Comparison of ENCODE assay signal across 10 cellular contexts in the genomic region with DNA sequence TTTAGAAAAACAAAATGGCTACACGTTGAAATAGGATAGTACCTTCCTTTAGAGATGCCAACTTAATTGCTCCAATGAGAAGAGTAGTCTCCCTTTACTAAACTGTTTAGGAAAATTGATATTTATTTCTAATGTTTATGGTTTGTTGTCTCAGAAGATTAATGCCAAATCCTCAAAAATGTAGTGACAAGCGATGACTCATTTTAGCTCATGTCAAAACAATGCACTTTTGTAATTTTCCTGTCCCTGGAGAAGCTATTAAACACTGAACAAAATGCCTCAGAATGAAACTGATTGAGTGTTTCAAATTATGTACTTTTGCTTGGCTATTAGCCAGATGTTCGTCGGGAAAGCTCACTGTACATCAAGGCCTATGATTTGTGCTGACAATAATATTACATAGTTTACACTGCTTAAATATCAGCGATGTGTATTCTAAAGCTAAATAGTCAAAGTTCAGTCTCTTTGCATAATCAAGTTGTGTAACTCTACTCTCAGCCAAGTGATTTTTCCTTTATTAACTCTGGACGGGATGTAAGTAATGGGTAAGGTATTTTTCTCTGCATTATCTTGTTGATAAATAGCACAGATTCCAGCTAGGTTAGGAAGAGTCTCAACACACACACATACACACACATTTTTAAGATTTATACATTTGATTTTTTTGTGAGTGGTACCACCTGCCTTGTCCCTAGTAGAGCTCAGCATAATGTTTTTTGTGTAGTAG.
DNase-seq lines count a peak whose midpoint lies in the region; ATAC-seq and TF ChIP-seq lines count a peak whose summit lies in the region.
"Had no signal": no experiment of that assay in that cellular context is flagged by ENCODE, and none has a peak within 500 bp of the region (broad histone marks: within the 10 kb centered on the region; RNA-seq: fewer than 3 reads in every experiment).

No MANE protein-coding gene starts in this region.

- no peak overlapping the region for H3K4me3 Mint-ChIP-seq in activated CD8-positive, alpha-beta memory T cell treated with anti-CD3 and anti-CD28 coated beads, Interleukin-2, amount 10 ng/mL, durations not matched to agents 7 days and 5 days
- H3K4me3 Mint-ChIP-seq: central memory CD8-positive, alpha-beta T cell had no signal

- peaks cover under 1% of the 10 kb centered on the region for H3K36me3 Mint-ChIP-seq in activated CD8-positive, alpha-beta memory T cell treated with anti-CD3 and anti-CD28 coated beads, Interleukin-2, amount 10 ng/mL, durations not matched to agents 7 days and 5 days

- TF ChIP-seq CTCF in choroid plexus epithelial cell (conservative IDR thresholded peaks at IDR 0.05; ENCODE audit: low read depth, low read length): no peak
- TF ChIP-seq CTCF in mucosa of descending colon (IDR thresholded peaks at IDR 0.05): no peak

- H3K27me3 Mint-ChIP-seq in activated CD8-positive, alpha-beta memory T cell treated with anti-CD3 and anti-CD28 coated beads, Interleukin-2, amount 10 ng/mL, durations not matched to agents 7 days and 5 days: no peaks in the 10 kb centered on the region
- H3K27me3 Mint-ChIP-seq: central memory CD8-positive, alpha-beta T cell had no signal

- ATAC-seq in mucosa of descending colon: peak; percentile 13
- ATAC-seq in activated CD8-positive, alpha-beta memory T cell treated with anti-CD3 and anti-CD28 coated beads, Interleukin-2, amount 10 ng/mL, durations not matched to agents 7 days and 5 days: no peak

- H3K79me1 ChIP-seq in neuronal stem cell (ENCODE audit: low read depth, low read length): no peaks in the 10 kb centered on the region

- H3K23ac ChIP-seq in neuronal stem cell (ENCODE audit: low read depth, low read length, poor library complexity): no peak overlapping the region

- H3K9ac ChIP-seq in neuronal stem cell (ENCODE audit: low read depth, low read length, poor library complexity): no peak overlapping the region

- no peak overlapping the region for H3K4me3 ChIP-seq in choroid plexus epithelial cell (ENCODE audit: low read depth, low read length)
- H3K4me3 ChIP-seq in mucosa of descending colon: no peak overlapping the region
- H3K4me3 ChIP-seq in neuronal stem cell (ENCODE audit: low read length in 2 of 2): no peak overlapping the region

- no peak overlapping the region for H2AK5ac ChIP-seq in neuronal stem cell (ENCODE audit: low read depth, low read length)

- H3K27ac Mint-ChIP-seq in activated CD8-positive, alpha-beta memory T cell treated with anti-CD3 and anti-CD28 coated beads, Interleukin-2, amount 10 ng/mL, durations not matched to agents 7 days and 5 days: no peak overlapping the region

- no peak overlapping the region for H3K4ac ChIP-seq in neuronal stem cell (ENCODE audit: low read length)

- no peak overlapping the region for H2BK120ac ChIP-seq in neuronal stem cell (ENCODE audit: low read depth, low read length)

- no peaks in the 10 kb centered on the region for H3K9me3 ChIP-seq in mucosa of descending colon
- no peaks in the 10 kb centered on the region for H3K9me3 ChIP-seq in neuronal stem cell (replicated peaks in 1 of 2; ENCODE audit: control insufficient read depth in 2 of 2, insufficient read depth in 1 of 2, low read depth in 1 of 2, low read length in 2 of 2)

- no peaks in the 10 kb centered on the region for H3K36me3 ChIP-seq in mucosa of descending colon (ENCODE audit: low read depth)
- H3K36me3 ChIP-seq in neuronal stem cell (replicated peaks in 1 of 2; ENCODE audit: control insufficient read depth in 2 of 2, insufficient read depth in 2 of 2, low read length in 2 of 2): no peaks in the 10 kb centered on the region

- H3K27ac ChIP-seq in neuronal stem cell (replicated peaks; ENCODE audit: low read length): no peak overlapping the region

- DNase-seq in COLO829 (ENCODE audit: low spot score) (peak; percentile 81), NCI-H1048 (lab: John Stamatoyannopoulos, UW) (peak; percentile 71), choroid plexus epithelial cell (ENCODE audit: low read depth) (peak; percentile 91), mucosa of descending colon (no peak), iPS-NIHi11 (ENCODE audit: low spot score) (no peak), neuronal stem cell (ENCODE audit: low spot score) (no peak)
- no peak for DNase-seq in activated CD4-positive, alpha-beta T cell treated with anti-CD3 and anti-CD28 coated beads for 4 hours
- DNase-seq in activated CD8-positive, alpha-beta memory T cell treated with anti-CD3 and anti-CD28 coated beads, Interleukin-2, amount 10 ng/mL, durations not matched to agents 7 days and 5 days: no peak
- DNase-seq: NCI-H345 had no signal

- no peak overlapping the region for H4K91ac ChIP-seq in neuronal stem cell (ENCODE audit: low read depth, low read length, poor library complexity)

- no peaks in the 10 kb centered on the region for H3K9me3 Mint-ChIP-seq in activated CD8-positive, alpha-beta memory T cell treated with anti-CD3 and anti-CD28 coated beads, Interleukin-2, amount 10 ng/mL, durations not matched to agents 7 days and 5 days (ENCODE audit: low read depth)
- H3K9me3 Mint-ChIP-seq: central memory CD8-positive, alpha-beta T cell had no signal

- H2AFZ ChIP-seq in neuronal stem cell (ENCODE audit: low read length): no peak overlapping the region

- WGBS in neuronal stem cell (ENCODE audit: extremely low coverage in 2 of 2, insufficient read length in 2 of 2, insufficient replicate concordance in 1 of 2), 2 donors: no CpG with 5 or more reads among the region's 6 CpGs

- CTCF ChIA-PET in activated CD8-positive, alpha-beta memory T cell treated with anti-CD3 and anti-CD28 coated beads, Interleukin-2, amount 10 ng/mL, durations not matched to agents 7 days and 5 days (lab: Charles Lee): no interaction called here

- intact Hi-C loops in mucosa of descending colon (cut with DNase I, micrococcal nuclease): no loop called here

- H3K27me3 ChIP-seq in neuronal stem cell (ENCODE audit: control insufficient read depth in 3 of 3, insufficient read depth in 3 of 3, low read depth in 1 of 3, low read length in 3 of 3): no peaks in the 10 kb centered on the region

- no peak overlapping the region for H3K4me2 ChIP-seq in neuronal stem cell (ENCODE audit: insufficient read depth, low read length, poor library complexity, severe bottlenecking)

- H3K4me1 ChIP-seq in mucosa of descending colon (ENCODE audit: low read depth) (no peaks in the 10 kb centered on the region), neuronal stem cell (ENCODE audit: control insufficient read depth in 2 of 2, insufficient read depth in 1 of 2, low read depth in 1 of 2, low read length in 2 of 2) (peaks cover 0 to 10% of the 10 kb centered on the region in 2 donors)

- peaks cover 5% of the 10 kb centered on the region for H3K4me1 Mint-ChIP-seq in activated CD8-positive, alpha-beta memory T cell treated with anti-CD3 and anti-CD28 coated beads, Interleukin-2, amount 10 ng/mL, durations not matched to agents 7 days and 5 days
- H3K4me1 Mint-ChIP-seq: central memory CD8-positive, alpha-beta T cell had no signal

- H4K8ac ChIP-seq in neuronal stem cell (ENCODE audit: low read depth, low read length): no peak overlapping the region

- H2BK5ac ChIP-seq in neuronal stem cell (ENCODE audit: low read length): no peak overlapping the region

- H2BK15ac ChIP-seq in neuronal stem cell (ENCODE audit: low read length): no peak overlapping the region

- no peak overlapping the region for H3K18ac ChIP-seq in neuronal stem cell (ENCODE audit: low read length)

- no peak overlapping the region for H3K14ac ChIP-seq in neuronal stem cell (ENCODE audit: low read length)

- H2BK12ac ChIP-seq in neuronal stem cell (ENCODE audit: low read length): no peak overlapping the region

Comparison
In these comparisons a context has a peak if more than half of its experiments do, and no peak if none do; other contexts are left out.
1. DNase-seq: peak in COLO829 (single experiment), NCI-H1048 (single experiment) and choroid plexus epithelial cell (single experiment); none in mucosa of descending colon (0 of 3), activated CD4-positive, alpha-beta T cell treated with anti-CD3 and anti-CD28 coated beads for 4 hours (0 of 2), activated CD8-positive, alpha-beta memory T cell treated with anti-CD3 and anti-CD28 coated beads, Interleukin-2, amount 10 ng/mL, durations not matched to agents 7 days and 5 days (single experiment), iPS-NIHi11 (single experiment) and neuronal stem cell (single experiment).